In genomic region chr10:102001435-102002068, GRCh38 we compare ENCODE assay signal across 8 cellular contexts. TPM values are rescaled to one million over a fixed set of nuclear protein-coding genes. Genes with fewer than 3 reads are reported as not detected.
DNase-seq lines count a peak whose midpoint lies in the region; ATAC-seq, FAIRE-seq and TF ChIP-seq lines count a peak whose summit lies in the region.

No MANE protein-coding gene starts in this region.

- H3K9me3 ChIP-seq in astrocyte (ENCODE audit: insufficient read depth, low read depth, low read length): no peaks in the 10 kb centered on the region

- peaks cover 7% of the 10 kb centered on the region for H3K4me1 Mint-ChIP-seq in astrocyte (ENCODE audit: low read depth, unreplicated experiment)

- no peak overlapping the region for H3K4me3 ChIP-seq in astrocyte (ENCODE audit: insufficient read depth, low read depth, low read length)

- H3K27ac Mint-ChIP-seq in astrocyte (ENCODE audit: unreplicated experiment): peak overlapping the region; percentile 51

- H3K9ac ChIP-seq in astrocyte (ENCODE audit: low read length): no peak overlapping the region

- no peak overlapping the region for H3K4me3 Mint-ChIP-seq in astrocyte (ENCODE audit: unreplicated experiment)

- ATAC-seq in GM19372 (IDR thresholded peaks at IDR 0.05; ENCODE audit: low read depth, unreplicated experiment) (peak; percentile 51), HG03280 (IDR thresholded peaks at IDR 0.05; ENCODE audit: unreplicated experiment) (peak; percentile 61)

- H3K36me3 ChIP-seq in astrocyte (ENCODE audit: insufficient read depth, low read length): peaks cover 4% of the 10 kb centered on the region

- H4K20me1 ChIP-seq in astrocyte (ENCODE audit: insufficient read depth, low read length): no peaks in the 10 kb centered on the region

- DNase-seq in D721Med (ENCODE audit: insufficient read length, low spot score) (peak; percentile 43), astrocyte (ENCODE audit: low read depth) (no peak), activated gamma-delta T cell (lab: John Stamatoyannopoulos, UW) (no peak), NCI-H1092 treated with DMSO at 0.1 percent for 48 hours (lab: John Stamatoyannopoulos, UW) (no peak), AG08396 (ENCODE audit: low spot score) (no peak)
- DNase-seq in activated CD4-positive, alpha-beta T cell treated with anti-CD3 and anti-CD28 coated beads for 48 hours: no peak

- no peaks in the 10 kb centered on the region for H3K79me2 ChIP-seq in astrocyte (ENCODE audit: insufficient read depth, low read length)

- TF ChIP-seq CTCF in D721Med (IDR thresholded peaks at IDR 0.05; ENCODE audit: insufficient read depth, missing control alignments): no peak
- TF ChIP-seq CTCF in astrocyte (IDR thresholded peaks at IDR 0.05; ENCODE audit: insufficient read depth, low read depth, low read length): no peak

- H3K4me1 ChIP-seq in astrocyte (ENCODE audit: insufficient read depth, low read length): no peaks in the 10 kb centered on the region

- no peak overlapping the region for H2AFZ ChIP-seq in astrocyte (ENCODE audit: low read depth, low read length)

- peaks cover 8% of the 10 kb centered on the region for H3K36me3 Mint-ChIP-seq in astrocyte (ENCODE audit: low read depth, unreplicated experiment)

- H3K27me3 ChIP-seq in astrocyte (ENCODE audit: insufficient read depth, low read length): no peaks in the 10 kb centered on the region

- no peaks in the 10 kb centered on the region for H3K27me3 Mint-ChIP-seq in astrocyte (ENCODE audit: low read depth, unreplicated experiment)

- no peak overlapping the region for H3K4me2 ChIP-seq in astrocyte (ENCODE audit: low read length)

- FAIRE-seq in D721Med (lab: Jason Lieb, UNC) (peak; percentile 96), astrocyte (lab: Jason Lieb, UNC) (no peak)

- no peak overlapping the region for H3K27ac ChIP-seq in astrocyte (ENCODE audit: low read depth, low read length)

- no peaks in the 10 kb centered on the region for H3K9me3 Mint-ChIP-seq in astrocyte (ENCODE audit: unreplicated experiment)

RNA-seq across cellular contexts. Expression of gene ARMH3, which starts 54.4 kb away (rescaled TPM):
- total RNA-seq in astrocyte: 20.0 and 22.6 TPM in 2 replicates
